ENCODE assay signal across 12 cellular contexts in the genomic region with DNA sequence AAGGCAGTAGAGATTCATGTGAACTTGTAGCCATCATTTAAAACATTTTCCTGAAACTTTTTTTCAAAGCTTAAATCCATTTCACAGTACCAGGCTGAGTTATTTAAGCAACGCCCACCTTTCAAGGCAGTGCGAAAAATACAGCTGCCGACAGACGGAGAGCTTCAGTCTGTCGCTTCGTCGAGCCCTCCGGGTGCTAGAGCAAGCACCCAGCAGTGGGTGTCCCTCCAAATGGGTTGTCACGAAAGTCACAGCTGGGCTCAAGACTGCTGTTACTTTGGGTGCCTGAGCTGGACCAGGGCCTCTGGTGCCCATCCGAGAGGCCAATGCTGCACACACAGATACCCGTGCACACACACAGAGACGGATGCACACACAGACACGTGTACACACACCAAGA.
DNase-seq lines count a peak whose midpoint lies in the region; ATAC-seq and TF ChIP-seq lines count a peak whose summit lies in the region.
"Had no signal": no experiment of that assay in that cellular context is flagged by ENCODE, and none has a peak within 500 bp of the region (broad histone marks: within the 10 kb centered on the region; RNA-seq: fewer than 3 reads in every experiment).

No MANE protein-coding gene starts in this region.

- H3K9me3 Mint-ChIP-seq in activated naive CD4-positive, alpha-beta T cell treated with anti-CD3 and anti-CD28 coated beads, Interleukin-2, amount 10 ng/mL, durations not matched to agents 7 days and 5 days, result peaks cover 15% of the 10 kb centered on the region
- H3K9me3 Mint-ChIP-seq: CD8-positive, alpha-beta T cell had no signal

- ATAC-seq in HG03439 (IDR thresholded peaks at IDR 0.05; ENCODE audit: unreplicated experiment) (no peak), HG03469 (IDR thresholded peaks at IDR 0.05; ENCODE audit: unreplicated experiment) (no peak)
- ATAC-seq: CD8-positive, alpha-beta T cell; HepG2 had no signal

- no peak overlapping the region for H2AK5ac ChIP-seq in neuronal stem cell (ENCODE audit: low read depth, low read length)

- H3K27me3 Mint-ChIP-seq in activated naive CD4-positive, alpha-beta T cell treated with anti-CD3 and anti-CD28 coated beads, Interleukin-2, amount 10 ng/mL, durations not matched to agents 7 days and 5 days, result no peaks in the 10 kb centered on the region
- H3K27me3 Mint-ChIP-seq: B cell had no signal

- TF ChIP-seq CTCF in coronary artery (IDR thresholded peaks at IDR 0.05), result no peak

- no peak overlapping the region for H2BK5ac ChIP-seq in neuronal stem cell (ENCODE audit: low read length)

- no peak overlapping the region for H3K4me3 Mint-ChIP-seq in activated naive CD4-positive, alpha-beta T cell treated with anti-CD3 and anti-CD28 coated beads, Interleukin-2, amount 10 ng/mL, durations not matched to agents 7 days and 5 days
- H3K4me3 Mint-ChIP-seq: B cell; CD14-positive monocyte; CD8-positive, alpha-beta T cell had no signal

- no peaks in the 10 kb centered on the region for H3K4me1 Mint-ChIP-seq in activated naive CD4-positive, alpha-beta T cell treated with anti-CD3 and anti-CD28 coated beads, Interleukin-2, amount 10 ng/mL, durations not matched to agents 7 days and 5 days
- H3K4me1 Mint-ChIP-seq: B cell, CD14-positive monocyte had no signal

- no peak overlapping the region for H3K27ac Mint-ChIP-seq in activated naive CD4-positive, alpha-beta T cell treated with anti-CD3 and anti-CD28 coated beads, Interleukin-2, amount 10 ng/mL, durations not matched to agents 7 days and 5 days
- H3K27ac Mint-ChIP-seq: B cell; CD14-positive monocyte; CD8-positive, alpha-beta T cell had no signal

- H2BK12ac ChIP-seq in neuronal stem cell (ENCODE audit: low read length), result no peak overlapping the region

- H2BK15ac ChIP-seq in neuronal stem cell (ENCODE audit: low read length), result no peak overlapping the region

- H3K23ac ChIP-seq in neuronal stem cell (ENCODE audit: low read depth, low read length, poor library complexity), result no peak overlapping the region

- H3K9ac ChIP-seq in neuronal stem cell (ENCODE audit: low read depth, low read length, poor library complexity), result peak overlapping the region; percentile 32

- no peak overlapping the region for H3K18ac ChIP-seq in neuronal stem cell (ENCODE audit: low read length)

- H3K9me3 ChIP-seq in iPS-18c (ENCODE audit: control insufficient read depth, insufficient read depth, low read length), result peaks cover 29% of the 10 kb centered on the region
- H3K9me3 ChIP-seq in neuronal stem cell (replicated peaks in 1 of 2; ENCODE audit: control insufficient read depth in 2 of 2, insufficient read depth in 1 of 2, low read depth in 1 of 2, low read length in 2 of 2), result peaks cover 7 to 8% of the 10 kb centered on the region in 2 donors

- no peaks in the 10 kb centered on the region for H3K36me3 Mint-ChIP-seq in activated naive CD4-positive, alpha-beta T cell treated with anti-CD3 and anti-CD28 coated beads, Interleukin-2, amount 10 ng/mL, durations not matched to agents 7 days and 5 days
- H3K36me3 Mint-ChIP-seq: CD14-positive monocyte; CD8-positive, alpha-beta T cell had no signal

- no peak overlapping the region for H3K4ac ChIP-seq in neuronal stem cell (ENCODE audit: low read length)

- H3K27me3 ChIP-seq in neuronal stem cell (ENCODE audit: control insufficient read depth in 3 of 3, insufficient read depth in 3 of 3, low read depth in 1 of 3, low read length in 3 of 3), result no peaks in the 10 kb centered on the region

- H3K4me2 ChIP-seq in neuronal stem cell (ENCODE audit: insufficient read depth, low read length, poor library complexity, severe bottlenecking), result no peak overlapping the region

- CTCF ChIA-PET in activated naive CD4-positive, alpha-beta T cell treated with anti-CD3 and anti-CD28 coated beads, Interleukin-2, amount 10 ng/mL, durations not matched to agents 7 days and 5 days (lab: Charles Lee), result no interaction called here

- H3K4me3 ChIP-seq in coronary artery, result no peak overlapping the region
- H3K4me3 ChIP-seq in iPS-18c (ENCODE audit: insufficient read depth, low read depth, low read length), result 0 out of 2 replicates have a peak overlapping the region, but pooled peaks have one; percentile 40
- H3K4me3 ChIP-seq in neuronal stem cell (ENCODE audit: low read length in 2 of 2), result peak overlapping the region in 1 of 2 donors; percentile 25

- peaks cover 0 to 1% of the 10 kb centered on the region in 2 donors for H3K36me3 ChIP-seq in neuronal stem cell (replicated peaks in 1 of 2; ENCODE audit: control insufficient read depth in 2 of 2, insufficient read depth in 2 of 2, low read length in 2 of 2)

- no peaks in the 10 kb centered on the region for H3K79me1 ChIP-seq in neuronal stem cell (ENCODE audit: low read depth, low read length)

- DNase-seq in coronary artery (ENCODE audit: low spot score) (peak; percentile 21), neuronal stem cell (ENCODE audit: low spot score) (no peak)
- no peak for DNase-seq in activated naive CD4-positive, alpha-beta T cell treated with anti-CD3 and anti-CD28 coated beads, Interleukin-2, amount 10 ng/mL, durations not matched to agents 7 days and 5 days
- DNase-seq in activated effector memory CD4-positive, alpha-beta T cell treated with anti-CD3 and anti-CD28 coated beads, Interleukin-2, amount 50 U/mL, for 16 hours, result no peak
- DNase-seq: COR-L47 had no signal

- no CpG with 5 or more reads among the region's 13 CpGs for WGBS in neuronal stem cell (ENCODE audit: extremely low coverage in 2 of 2, insufficient read length in 2 of 2, insufficient replicate concordance in 1 of 2), 2 donors

- H4K91ac ChIP-seq in neuronal stem cell (ENCODE audit: low read depth, low read length, poor library complexity), result no peak overlapping the region

- H2AFZ ChIP-seq in neuronal stem cell (ENCODE audit: low read length), result no peak overlapping the region

- H4K8ac ChIP-seq in neuronal stem cell (ENCODE audit: low read depth, low read length), result peak overlapping the region; percentile 17

- H2BK120ac ChIP-seq in neuronal stem cell (ENCODE audit: low read depth, low read length), result no peak overlapping the region

- H3K27ac ChIP-seq in coronary artery, result no peak overlapping the region
- no peak overlapping the region for H3K27ac ChIP-seq in neuronal stem cell (replicated peaks; ENCODE audit: low read length)

- H3K4me1 ChIP-seq in neuronal stem cell (ENCODE audit: control insufficient read depth in 2 of 2, insufficient read depth in 1 of 2, low read depth in 1 of 2, low read length in 2 of 2), result peaks cover 0 to 12% of the 10 kb centered on the region in 2 donors

- H3K14ac ChIP-seq in neuronal stem cell (ENCODE audit: low read length), result no peak overlapping the region
